ENCODE assay signal across 9 cellular contexts in the genomic region with DNA sequence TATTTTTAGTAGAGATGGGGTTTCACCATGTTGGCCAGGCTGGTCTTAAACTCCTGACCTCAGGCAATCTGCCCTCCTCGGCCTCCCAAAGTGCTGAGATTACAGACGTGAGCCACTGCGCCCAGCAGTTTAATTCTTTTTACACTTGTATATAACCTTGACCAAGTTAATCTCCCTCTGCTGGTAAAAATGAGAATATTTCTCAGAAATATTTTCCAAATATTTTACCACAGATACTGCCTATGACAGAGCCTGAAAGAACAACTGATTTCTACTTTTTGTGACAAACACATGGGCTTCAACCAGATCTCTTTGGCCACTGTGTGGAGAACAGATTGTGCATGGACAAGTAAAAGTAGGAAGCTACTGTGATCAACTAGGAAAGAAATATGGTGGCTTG. TPM values are rescaled to one million over a fixed set of nuclear protein-coding genes. Genes with fewer than 3 reads are reported as not detected.
DNase-seq lines count a peak whose midpoint lies in the region; ATAC-seq and TF ChIP-seq lines count a peak whose summit lies in the region.
"Had no signal": no experiment of that assay in that cellular context is flagged by ENCODE, and none has a peak within 500 bp of the region (broad histone marks: within the 10 kb centered on the region; RNA-seq: fewer than 3 reads in every experiment).

No MANE protein-coding gene starts in this region.

- POLR2A ChIA-PET in activated CD4-positive, alpha-beta T cell treated with anti-CD3 and anti-CD28 coated beads, Interleukin-2, amount 10 ng/mL, durations not matched to agents 7 days and 5 days (lab: Charles Lee) = no interaction called here

- H3K4me3 Mint-ChIP-seq in activated CD4-positive, alpha-beta T cell treated with anti-CD3 and anti-CD28 coated beads, Interleukin-2, amount 10 ng/mL, durations not matched to agents 7 days and 5 days = no peak overlapping the region
- H3K4me3 Mint-ChIP-seq: activated CD4-positive, alpha-beta T cell treated with anti-CD3 and anti-CD28 coated beads for 36 hours had no signal

- no peaks in the 10 kb centered on the region for H3K9me3 Mint-ChIP-seq in activated CD4-positive, alpha-beta T cell treated with anti-CD3 and anti-CD28 coated beads, Interleukin-2, amount 10 ng/mL, durations not matched to agents 7 days and 5 days

- DNase-seq in AG10803 (ENCODE audit: low read depth) = peak; percentile 49
- peak; percentile 18 for DNase-seq in HT1080 (ENCODE audit: low read depth)
- DNase-seq in ascending aorta (ENCODE audit: low spot score in 2 of 2) = no peak
- DNase-seq in left colon = no peak
- DNase-seq in activated CD4-positive, alpha-beta T cell treated with anti-CD3 and anti-CD28 coated beads, Interleukin-2, amount 50 U/mL, for 48 hours = no peak
- no peak for DNase-seq in activated CD4-positive, alpha-beta T cell treated with anti-CD3 and anti-CD28 coated beads, Interleukin-2, amount 10 ng/mL, durations not matched to agents 7 days and 5 days
- DNase-seq: activated CD4-positive, alpha-beta T cell treated with anti-CD3 and anti-CD28 coated beads for 36 hours had no signal

- TF ChIP-seq CTCF in AG10803 (conservative IDR thresholded peaks at IDR 0.05; ENCODE audit: low read length) (peak; percentile 58), ascending aorta (IDR thresholded peaks at IDR 0.05) (peak in 2 of 3 experiments; percentile 17 to 39)

- H3K4me3 ChIP-seq in AG10803 (ENCODE audit: low read length) (no peak overlapping the region), ascending aorta (no peak overlapping the region)

- CTCF ChIA-PET in activated CD4-positive, alpha-beta T cell treated with anti-CD3 and anti-CD28 coated beads, Interleukin-2, amount 10 ng/mL, durations not matched to agents 7 days and 5 days (lab: Charles Lee) = interaction anchor here (0.6 to 1.1 kb wide), 4 partner anchors 12 to 235 kb away, joined by 3 to 4 read pairs (median 4); no protein-coding TSS in a partner anchor

- no peaks in the 10 kb centered on the region for H3K27me3 ChIP-seq in ascending aorta

- H3K4me1 Mint-ChIP-seq in activated CD4-positive, alpha-beta T cell treated with anti-CD3 and anti-CD28 coated beads, Interleukin-2, amount 10 ng/mL, durations not matched to agents 7 days and 5 days = peaks cover 14% of the 10 kb centered on the region

- H3K27ac Mint-ChIP-seq in activated CD4-positive, alpha-beta T cell treated with anti-CD3 and anti-CD28 coated beads, Interleukin-2, amount 10 ng/mL, durations not matched to agents 7 days and 5 days = no peak overlapping the region
- H3K27ac Mint-ChIP-seq: activated CD4-positive, alpha-beta T cell treated with anti-CD3 and anti-CD28 coated beads for 36 hours had no signal

- intact Hi-C loops in ascending aorta (cut with DNase I) (no loop called here), left colon (cut with DNase I, micrococcal nuclease) (no loop called here)

- H3K9me3 ChIP-seq in ascending aorta = no peaks in the 10 kb centered on the region

- no peaks in the 10 kb centered on the region for H3K36me3 Mint-ChIP-seq in activated CD4-positive, alpha-beta T cell treated with anti-CD3 and anti-CD28 coated beads, Interleukin-2, amount 10 ng/mL, durations not matched to agents 7 days and 5 days (ENCODE audit: low read depth)

- H3K27me3 Mint-ChIP-seq in activated CD4-positive, alpha-beta T cell treated with anti-CD3 and anti-CD28 coated beads, Interleukin-2, amount 10 ng/mL, durations not matched to agents 7 days and 5 days = peaks cover 9% of the 10 kb centered on the region

- H3K4me1 ChIP-seq in ascending aorta = no peaks in the 10 kb centered on the region

- H3K27ac ChIP-seq in ascending aorta = no peak overlapping the region

- H3K36me3 ChIP-seq in ascending aorta = no peaks in the 10 kb centered on the region

- ATAC-seq in left colon (peak; percentile 22), HG02970 (IDR thresholded peaks at IDR 0.05; ENCODE audit: low FRiP score, unreplicated experiment) (no peak), HG02852 (IDR thresholded peaks at IDR 0.05; ENCODE audit: unreplicated experiment) (no peak)
- ATAC-seq: activated CD4-positive, alpha-beta T cell treated with anti-CD3 and anti-CD28 coated beads for 36 hours had no signal

RNA-seq across cellular contexts. Expression of gene NHSL1, which starts 21.2 kb away (rescaled TPM):
- total RNA-seq in HT1080 (2014; rRNA removed; shearing (Covaris generic)) = 4.0 and 7.5 TPM in 2 replicates
- polyA plus RNA-seq in HT1080 (2015; cell fraction: cytosol; rRNA removed) = 4.3 and 6.2 TPM in 2 replicates
- 5.0 and 5.9 TPM in 2 replicates for polyA plus RNA-seq in HT1080 (2015; cell fraction: nucleus; rRNA removed)
- total RNA-seq in ascending aorta = 10.4 TPM
- total RNA-seq in left colon = 100 to 1,000 TPM; 112 to 125 TPM
- total RNA-seq in activated CD4-positive, alpha-beta T cell treated with anti-CD3 and anti-CD28 coated beads, Interleukin-2, amount 10 ng/mL, durations not matched to agents 7 days and 5 days = under 1 TPM; 0.22 to 0.54 TPM

Comparison
In these comparisons a context has a peak if more than half of its experiments do, and no peak if none do; other contexts are left out.
1. DNase-seq: peak in AG10803 (single experiment) and HT1080 (single experiment); none in ascending aorta (0 of 2), left colon (0 of 2), activated CD4-positive, alpha-beta T cell treated with anti-CD3 and anti-CD28 coated beads, Interleukin-2, amount 50 U/mL, for 48 hours (0 of 2) and activated CD4-positive, alpha-beta T cell treated with anti-CD3 and anti-CD28 coated beads, Interleukin-2, amount 10 ng/mL, durations not matched to agents 7 days and 5 days (single experiment).